Comparison of ENCODE assay signal across 14 cellular contexts in genomic region chr1:3906672-3907020, GRCh38. TPM values are rescaled to one million over a fixed set of nuclear protein-coding genes. Genes with fewer than 3 reads are reported as not detected.
A peak's percentile ranks its signal among the peaks of the same experiment; 100 is the strongest.
DNase-seq lines count a peak whose midpoint lies in the region; ATAC-seq and TF ChIP-seq lines count a peak whose summit lies in the region.
"Had no signal": no experiment of that assay in that cellular context is flagged by ENCODE, and none has a peak within 500 bp of the region (broad histone marks: within the 10 kb centered on the region; RNA-seq: fewer than 3 reads in every experiment).

No MANE protein-coding gene starts in this region.

- no peaks in the 10 kb centered on the region for H4K20me1 ChIP-seq in Karpas-422 (ENCODE audit: insufficient read depth, low read depth, low read length)

- peak overlapping the region; percentile 19 for H3K27ac Mint-ChIP-seq in activated CD4-positive, alpha-beta T cell treated with anti-CD3 and anti-CD28 coated beads, Interleukin-2, amount 10 ng/mL, durations not matched to agents 7 days and 5 days
- no peak overlapping the region for H3K27ac Mint-ChIP-seq in activated CD4-positive, alpha-beta T cell treated with anti-CD3 and anti-CD28 coated beads for 36 hours
- no peak overlapping the region for H3K27ac Mint-ChIP-seq in glutamatergic neuron (ENCODE audit: unreplicated experiment)

- no peak overlapping the region for H3K4me3 ChIP-seq in Karpas-422 (ENCODE audit: low read length)
- H3K4me3 ChIP-seq in sigmoid colon: no peak overlapping the region
- H3K4me3 ChIP-seq: HAP-1 had no signal

- no peak for DNase-seq in activated CD4-positive, alpha-beta T cell treated with anti-CD3 and anti-CD28 coated beads, Interleukin-2, amount 10 ng/mL, durations not matched to agents 7 days and 5 days
- no peak for DNase-seq in activated CD4-positive, alpha-beta T cell treated with anti-CD3 and anti-CD28 coated beads for 36 hours
- DNase-seq in Karpas-422 (no peak), glutamatergic neuron (peak; percentile 12), sigmoid colon (peak; percentile 57), CD1c-positive myeloid dendritic cell (ENCODE audit: extremely low spot score) (no peak), NAMALWA (ENCODE audit: low spot score) (no peak)
- DNase-seq: DMS79, EL had no signal

- H3K79me2 ChIP-seq in Karpas-422 (ENCODE audit: low read length): no peaks in the 10 kb centered on the region

- H3K27me3 Mint-ChIP-seq in activated CD4-positive, alpha-beta T cell treated with anti-CD3 and anti-CD28 coated beads, Interleukin-2, amount 10 ng/mL, durations not matched to agents 7 days and 5 days: no peaks in the 10 kb centered on the region
- H3K27me3 Mint-ChIP-seq in activated CD4-positive, alpha-beta T cell treated with anti-CD3 and anti-CD28 coated beads for 36 hours: no peaks in the 10 kb centered on the region
- peaks cover 3% of the 10 kb centered on the region for H3K27me3 Mint-ChIP-seq in glutamatergic neuron (ENCODE audit: unreplicated experiment)
- H3K27me3 Mint-ChIP-seq: CD4-positive, alpha-beta T cell had no signal

- no peaks in the 10 kb centered on the region for H3K9me3 Mint-ChIP-seq in activated CD4-positive, alpha-beta T cell treated with anti-CD3 and anti-CD28 coated beads, Interleukin-2, amount 10 ng/mL, durations not matched to agents 7 days and 5 days
- H3K9me3 Mint-ChIP-seq in activated CD4-positive, alpha-beta T cell treated with anti-CD3 and anti-CD28 coated beads for 36 hours (ENCODE audit: low read depth): no peaks in the 10 kb centered on the region
- H3K9me3 Mint-ChIP-seq in glutamatergic neuron (ENCODE audit: unreplicated experiment): peaks cover 5% of the 10 kb centered on the region
- H3K9me3 Mint-ChIP-seq: CD4-positive, alpha-beta T cell had no signal

- TF ChIP-seq EP300 in sigmoid colon (IDR thresholded peaks at IDR 0.05): no peak

- peak overlapping the region; percentile 46 for H3K4me2 ChIP-seq in Karpas-422 (ENCODE audit: low read depth, low read length, poor library complexity, severe bottlenecking)

- no peaks in the 10 kb centered on the region for H3K9me3 ChIP-seq in Karpas-422 (ENCODE audit: low read length)
- H3K9me3 ChIP-seq in sigmoid colon: no peaks in the 10 kb centered on the region
- H3K9me3 ChIP-seq: HAP-1 had no signal

- CTCF ChIA-PET in activated CD4-positive, alpha-beta T cell treated with anti-CD3 and anti-CD28 coated beads, Interleukin-2, amount 10 ng/mL, durations not matched to agents 7 days and 5 days (lab: Charles Lee): no interaction called here
- CTCF ChIA-PET in activated CD4-positive, alpha-beta T cell treated with anti-CD3 and anti-CD28 coated beads for 36 hours (lab: Charles Lee): interaction anchor here (1.1 kb wide), 1 partner anchor 13 kb away, joined by 3 read pairs; no protein-coding TSS in a partner anchor

- TF ChIP-seq CTCF in glutamatergic neuron (IDR thresholded peaks at IDR 0.05; ENCODE audit: partially characterized antibody, unreplicated experiment) (no peak), sigmoid colon (IDR thresholded peaks at IDR 0.05) (no peak)

- H3K36me3 Mint-ChIP-seq in activated CD4-positive, alpha-beta T cell treated with anti-CD3 and anti-CD28 coated beads, Interleukin-2, amount 10 ng/mL, durations not matched to agents 7 days and 5 days (ENCODE audit: low read depth): no peaks in the 10 kb centered on the region
- H3K36me3 Mint-ChIP-seq in activated CD4-positive, alpha-beta T cell treated with anti-CD3 and anti-CD28 coated beads for 36 hours (ENCODE audit: low read depth): no peaks in the 10 kb centered on the region
- no peaks in the 10 kb centered on the region for H3K36me3 Mint-ChIP-seq in glutamatergic neuron (ENCODE audit: unreplicated experiment)

- no peak overlapping the region for H2AFZ ChIP-seq in Karpas-422 (ENCODE audit: low read length)

- intact Hi-C loops in activated CD4-positive, alpha-beta T cell treated with anti-CD3 and anti-CD28 coated beads for 36 hours (cut with DNase I, micrococcal nuclease): no loop called here
- intact Hi-C loops in sigmoid colon (cut with DNase I): loop anchor here (10.0 kb wide), 2 partner anchors 282 to 1262 kb away; partner anchors contain the start of gene TPRG1L

- peaks cover 42% of the 10 kb centered on the region for H3K4me1 Mint-ChIP-seq in activated CD4-positive, alpha-beta T cell treated with anti-CD3 and anti-CD28 coated beads, Interleukin-2, amount 10 ng/mL, durations not matched to agents 7 days and 5 days
- H3K4me1 Mint-ChIP-seq in activated CD4-positive, alpha-beta T cell treated with anti-CD3 and anti-CD28 coated beads for 36 hours: peaks cover 26% of the 10 kb centered on the region
- peaks cover 13% of the 10 kb centered on the region for H3K4me1 Mint-ChIP-seq in glutamatergic neuron (ENCODE audit: low read depth, unreplicated experiment)

- peak overlapping the region; percentile 78 for H3K27ac ChIP-seq in Karpas-422 (ENCODE audit: low read length)
- H3K27ac ChIP-seq in sigmoid colon: no peak overlapping the region
- H3K27ac ChIP-seq: 22Rv1 had no signal

- no peak overlapping the region for H3K4me3 Mint-ChIP-seq in activated CD4-positive, alpha-beta T cell treated with anti-CD3 and anti-CD28 coated beads, Interleukin-2, amount 10 ng/mL, durations not matched to agents 7 days and 5 days
- no peak overlapping the region for H3K4me3 Mint-ChIP-seq in activated CD4-positive, alpha-beta T cell treated with anti-CD3 and anti-CD28 coated beads for 36 hours
- no peak overlapping the region for H3K4me3 Mint-ChIP-seq in glutamatergic neuron (ENCODE audit: unreplicated experiment)
- H3K4me3 Mint-ChIP-seq: CD4-positive, alpha-beta T cell had no signal

- peak overlapping the region; percentile 50 for H3K9ac ChIP-seq in Karpas-422 (ENCODE audit: low read length)

- no peak for TF ChIP-seq POLR2A in sigmoid colon (IDR thresholded peaks at IDR 0.05)

- H3K27me3 ChIP-seq in Karpas-422 (ENCODE audit: low read length) (no peaks in the 10 kb centered on the region), sigmoid colon (peaks cover 5 to 17% (median 10%) of the 10 kb centered on the region in 3 donors)

- no peak for ATAC-seq in activated CD4-positive, alpha-beta T cell treated with anti-CD3 and anti-CD28 coated beads for 36 hours
- ATAC-seq in HG03025 (IDR thresholded peaks at IDR 0.05; ENCODE audit: low FRiP score, unreplicated experiment): no peak
- ATAC-seq: HepG2 had no signal

- WGBS in sigmoid colon, 2 donors: 87 to 95% methylated on average over 11 of the region's 11 CpGs

- no peaks in the 10 kb centered on the region for H3K36me3 ChIP-seq in Karpas-422 (ENCODE audit: insufficient read depth, low read length)
- no peaks in the 10 kb centered on the region for H3K36me3 ChIP-seq in sigmoid colon
- H3K36me3 ChIP-seq: HAP-1 had no signal

- POLR2A ChIA-PET in activated CD4-positive, alpha-beta T cell treated with anti-CD3 and anti-CD28 coated beads, Interleukin-2, amount 10 ng/mL, durations not matched to agents 7 days and 5 days (lab: Charles Lee): no interaction called here
- POLR2A ChIA-PET in activated CD4-positive, alpha-beta T cell treated with anti-CD3 and anti-CD28 coated beads for 36 hours (lab: Charles Lee): no interaction called here

- peaks cover 100% of the 10 kb centered on the region for H3K4me1 ChIP-seq in Karpas-422 (ENCODE audit: low read length)
- peaks cover 0 to 9% (median 3%) of the 10 kb centered on the region in 4 donors for H3K4me1 ChIP-seq in sigmoid colon
- H3K4me1 ChIP-seq: HAP-1 had no signal

- no peaks in the 10 kb centered on the region for H3K9me2 ChIP-seq in Karpas-422 (replicated peaks; ENCODE audit: insufficient read depth, low read length)

RNA-seq across cellular contexts. Expression of gene C1orf174, which starts 6.6 kb away (rescaled TPM):
- total RNA-seq in activated CD4-positive, alpha-beta T cell treated with anti-CD3 and anti-CD28 coated beads, Interleukin-2, amount 10 ng/mL, durations not matched to agents 7 days and 5 days: 10 to 100 TPM; 29.4 to 31.1 TPM
- total RNA-seq in activated CD4-positive, alpha-beta T cell treated with anti-CD3 and anti-CD28 coated beads for 36 hours: 10 to 100 TPM; 39.8 to 49.4 TPM
- total RNA-seq in Karpas-422 (2014; rRNA removed; shearing (Covaris generic); ENCODE audit: low replicate concordance): 17.4 and 25.5 TPM in 2 replicates
- total RNA-seq in glutamatergic neuron (ENCODE audit: unreplicated experiment): 16.9 TPM
- 10 to 100 TPM; 23.4 to 33.0 (median 24.5) TPM for total RNA-seq in sigmoid colon
- polyA plus RNA-seq in sigmoid colon: 10 to 100 TPM; 10.8 to 21.2 (median 19.9) TPM

RNA-seq across cellular contexts. Expression of gene DFFB, which starts 49.4 kb away (rescaled TPM):
- total RNA-seq in activated CD4-positive, alpha-beta T cell treated with anti-CD3 and anti-CD28 coated beads, Interleukin-2, amount 10 ng/mL, durations not matched to agents 7 days and 5 days: 10 to 100 TPM; 10.6 to 12.5 TPM
- 1 to 10 TPM; 7.2 to 8.4 TPM for total RNA-seq in activated CD4-positive, alpha-beta T cell treated with anti-CD3 and anti-CD28 coated beads for 36 hours
- total RNA-seq in Karpas-422 (2014; rRNA removed; shearing (Covaris generic); ENCODE audit: low replicate concordance): 11.9 and 15.2 TPM in 2 replicates
- total RNA-seq in glutamatergic neuron (ENCODE audit: unreplicated experiment): 16.4 TPM
- 1 to 10 TPM; 2.9 to 7.4 (median 6.6) TPM for total RNA-seq in sigmoid colon
- 1 to 10 TPM; 1.8 to 9.0 (median 3.2) TPM for polyA plus RNA-seq in sigmoid colon

RNA-seq across cellular contexts. Expression of gene CEP104, which starts 49.6 kb away (rescaled TPM):
- total RNA-seq in activated CD4-positive, alpha-beta T cell treated with anti-CD3 and anti-CD28 coated beads, Interleukin-2, amount 10 ng/mL, durations not matched to agents 7 days and 5 days: 10 to 100 TPM; 43.8 to 50.1 TPM
- 10 to 100 TPM; 33.6 to 35.5 TPM for total RNA-seq in activated CD4-positive, alpha-beta T cell treated with anti-CD3 and anti-CD28 coated beads for 36 hours
- total RNA-seq in Karpas-422 (2014; rRNA removed; shearing (Covaris generic); ENCODE audit: low replicate concordance): 19.9 and 90.0 TPM in 2 replicates
- total RNA-seq in glutamatergic neuron (ENCODE audit: unreplicated experiment) (102 TPM), sigmoid colon (10 to 100 TPM; 21.6 to 32.5 (median 25.3) TPM)
- 10 to 100 TPM; 12.0 to 16.0 (median 12.9) TPM for polyA plus RNA-seq in sigmoid colon

Comparison
In these comparisons a context has a peak if more than half of its experiments do, and no peak if none do; other contexts are left out.
1. DNase-seq: peak in glutamatergic neuron (single experiment) and sigmoid colon (single experiment); none in activated CD4-positive, alpha-beta T cell treated with anti-CD3 and anti-CD28 coated beads, Interleukin-2, amount 10 ng/mL, durations not matched to agents 7 days and 5 days (single experiment), activated CD4-positive, alpha-beta T cell treated with anti-CD3 and anti-CD28 coated beads for 36 hours (single experiment), Karpas-422 (single experiment), CD1c-positive myeloid dendritic cell (single experiment) and NAMALWA (single experiment).